ENCODE assay signal across 9 cellular contexts in the genomic region with DNA sequence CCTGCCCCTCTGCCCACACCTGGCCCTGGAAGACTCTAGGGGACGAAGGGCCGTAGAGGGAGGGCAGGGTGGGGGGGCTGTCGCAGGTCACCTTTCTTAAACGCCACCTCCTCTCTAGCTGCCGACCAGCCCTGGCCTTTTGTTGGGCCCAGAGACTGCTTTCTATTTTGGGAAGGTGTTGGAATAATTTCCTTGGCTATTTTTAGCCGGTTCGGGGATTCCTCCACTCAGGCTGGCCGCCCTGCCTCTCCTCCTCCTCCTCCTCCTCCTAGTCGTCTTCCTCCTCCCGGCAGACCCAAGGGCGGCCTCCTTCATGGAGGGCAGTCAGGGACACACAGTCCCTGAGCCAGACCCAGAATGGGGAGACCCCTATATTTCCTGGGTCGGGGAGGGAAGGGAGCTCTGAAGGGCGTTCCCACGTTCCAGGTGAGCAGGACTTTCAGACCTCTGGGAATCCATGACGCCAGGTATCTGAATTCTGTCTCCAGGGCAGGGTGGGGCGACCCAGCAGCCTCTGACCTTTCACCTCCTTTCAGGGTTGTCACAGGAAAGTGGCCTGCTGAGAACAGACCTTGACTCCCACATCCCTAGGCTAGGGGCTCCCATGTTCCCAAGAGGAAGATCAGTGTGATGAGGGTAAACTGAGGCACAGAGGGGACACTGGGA. TPM values are rescaled to one million over a fixed set of nuclear protein-coding genes. Genes with fewer than 3 reads are reported as not detected.
DNase-seq lines count a peak whose midpoint lies in the region; FAIRE-seq and TF ChIP-seq lines count a peak whose summit lies in the region.
"Had no signal": no experiment of that assay in that cellular context is flagged by ENCODE, and none has a peak within 500 bp of the region (broad histone marks: within the 10 kb centered on the region; RNA-seq: fewer than 3 reads in every experiment).

No MANE protein-coding gene starts in this region.

- intact Hi-C loops in endothelial cell of umbilical vein (cut with micrococcal nuclease): loop anchor here (1.0 kb wide), 3 partner anchors 34 to 84 kb away; no protein-coding TSS in a partner anchor

- peak overlapping the region; percentile 92 for H3K9ac ChIP-seq in endothelial cell of umbilical vein (replicated peaks; ENCODE audit: extremely low read depth, insufficient read depth, low read length)

- H3K9me1 ChIP-seq in endothelial cell of umbilical vein (replicated peaks; ENCODE audit: control insufficient read depth, extremely low read depth, insufficient read depth, low read length): no peaks in the 10 kb centered on the region

- H4K20me1 ChIP-seq in endothelial cell of umbilical vein (replicated peaks; ENCODE audit: control insufficient read depth, extremely low read depth, insufficient read depth, low read length): no peaks in the 10 kb centered on the region

- no peak for TF ChIP-seq CTCF in endothelial cell of umbilical vein (IDR thresholded peaks at IDR 0.05; ENCODE audit: extremely low read depth in 1 of 2, insufficient read depth in 1 of 2, low read depth in 1 of 2, low read length in 2 of 2)

- POLR2A ChIA-PET in endothelial cell of umbilical vein (lab: Charles Lee): interaction anchor here (1.4 to 3.7 kb wide), 2 partner anchors 20 kb away, joined by 17 to 18 read pairs; a partner anchor contains a TSS

- dilution Hi-C loops in endothelial cell of umbilical vein (cut with MboI; ENCODE audit: extremely low pct_ligation_motif_present, low sequenced_read_pairs): no loop called here

- H2AFZ ChIP-seq in ACC112 (ENCODE audit: low read length, unreplicated experiment) (no peak overlapping the region), endothelial cell of umbilical vein (ENCODE audit: low read depth, low read length) (peak overlapping the region; percentile 22)

- FAIRE-seq in endothelial cell of umbilical vein (lab: Jason Lieb, UNC): no peak

- H3K9me3 ChIP-seq in endothelial cell of umbilical vein (replicated peaks; ENCODE audit: control insufficient read depth, insufficient read depth, low read length): no peaks in the 10 kb centered on the region

- H3K27ac ChIP-seq in ACC112 (ENCODE audit: low read depth, low read length) (peak overlapping the region; percentile 88), endothelial cell of umbilical vein (ENCODE audit: insufficient read depth, low read depth, low read length) (peak overlapping the region; percentile 67)
- H3K27ac ChIP-seq: HL-60 had no signal

- H3K4me3 ChIP-seq in ACC112 (ENCODE audit: low read depth, low read length) (peak overlapping the region; percentile 79), endothelial cell of umbilical vein (replicated peaks in 1 of 3; ENCODE audit: insufficient read depth in 1 of 3, low read depth in 1 of 3, low read length in 3 of 3) (no peak overlapping the region)

- H3K4me1 ChIP-seq in ACC112 (ENCODE audit: control insufficient read depth, insufficient read depth, low read length, unreplicated experiment) (peaks cover 32% of the 10 kb centered on the region), endothelial cell of umbilical vein (ENCODE audit: control insufficient read depth, extremely low read depth, insufficient read depth, low read length) (peaks cover 20% of the 10 kb centered on the region)

- H3K79me2 ChIP-seq in ACC112 (ENCODE audit: control insufficient read depth, insufficient read depth, low read length, unreplicated experiment): no peaks in the 10 kb centered on the region
- no peaks in the 10 kb centered on the region for H3K79me2 ChIP-seq in endothelial cell of umbilical vein (ENCODE audit: control insufficient read depth, insufficient read depth, low read length)

- H3K27me3 ChIP-seq in ACC112 (ENCODE audit: insufficient read depth, low read length) (no peaks in the 10 kb centered on the region), endothelial cell of umbilical vein (ENCODE audit: control insufficient read depth in 2 of 2, insufficient read depth in 2 of 2, low read length in 2 of 2) (no peaks in the 10 kb centered on the region)

- H3K36me3 ChIP-seq in ACC112 (ENCODE audit: insufficient read depth, low read length) (no peaks in the 10 kb centered on the region), endothelial cell of umbilical vein (ENCODE audit: control insufficient read depth in 2 of 2, extremely low read depth in 1 of 2, insufficient read depth in 2 of 2, low read length in 2 of 2) (no peaks in the 10 kb centered on the region)

- no peak overlapping the region for H3K4me2 ChIP-seq in endothelial cell of umbilical vein (ENCODE audit: insufficient read depth, low read length)

- CTCF ChIA-PET in endothelial cell of umbilical vein (lab: Charles Lee): no interaction called here

- TSS peak; percentile 45 for BruUV-seq in endothelial cell of umbilical vein (replicated peaks; lab: Mats Ljungman, UMichigan)

- DNase-seq in LHCN-M2 (ENCODE audit: low read depth) (peak; percentile 21), endothelial cell of umbilical vein (ENCODE audit: low read depth, low spot score) (no peak), myocyte (ENCODE audit: low read depth) (peak; percentile 82), NCI-H128 (lab: John Stamatoyannopoulos, UW; ENCODE audit: unreplicated experiment) (no peak), NCI-H1417 (lab: John Stamatoyannopoulos, UW) (no peak)
- no peak for DNase-seq in activated CD4-positive, CD25-positive, alpha-beta regulatory T cell treated with anti-CD3 and anti-CD28 coated beads, Interleukin-2, amount 50 U/mL, for 72 hours
- DNase-seq in activated CD4-positive, alpha-beta T cell treated with anti-CD3 and anti-CD28 coated beads, Interleukin-2, amount 50 U/mL, for 1 hour: no peak

- no peak for TF ChIP-seq POLR2A in endothelial cell of umbilical vein (IDR thresholded peaks at IDR 0.05; ENCODE audit: low read depth, low read length)

TF ChIP-seq in endothelial cell of umbilical vein, 7 proteins besides CTCF, POLR2A, EP300 and RAD21:
- TF ChIP-seq MYC (IDR thresholded peaks at IDR 0.05; ENCODE audit: low read depth, low read length) (no peak), POLR2AphosphoS5 (IDR thresholded peaks at IDR 0.05; ENCODE audit: insufficient read depth, low read depth, low read length) (no peak), EZH2 (IDR thresholded peaks at IDR 0.05; ENCODE audit: borderline replicate concordance, low read depth, low read length, severe bottlenecking) (no peak), GATA2 (IDR thresholded peaks at IDR 0.05; ENCODE audit: insufficient read depth, insufficient read length, low read depth, low read length) (no peak), JUN (IDR thresholded peaks at IDR 0.05; ENCODE audit: borderline replicate concordance, insufficient read depth, insufficient read length, low read depth) (no peak), FOS (IDR thresholded peaks at IDR 0.05; ENCODE audit: borderline replicate concordance, insufficient read depth, low read length) (no peak)
- TF ChIP-seq, protein P1, sequence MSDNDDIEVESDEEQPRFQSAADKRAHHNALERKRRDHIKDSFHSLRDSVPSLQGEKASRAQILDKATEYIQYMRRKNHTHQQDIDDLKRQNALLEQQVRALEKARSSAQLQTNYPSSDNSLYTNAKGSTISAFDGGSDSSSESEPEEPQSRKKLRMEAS (IDR thresholded peaks at IDR 0.05; ENCODE audit: insufficient read depth, insufficient read length): no peak

RNA-seq across cellular contexts. Expression of a gene that starts 19.9 kb away (rescaled TPM):
- total RNA-seq in LHCN-M2 (2014; rRNA removed): 42.6 and 49.8 TPM in 2 replicates
- polyA plus RNA-seq in LHCN-M2 (2012): 134 TPM
- 61.3 and 75.9 TPM in 2 replicates for total RNA-seq in endothelial cell of umbilical vein
- 249 and 267 TPM in 2 replicates for polyA plus RNA-seq in endothelial cell of umbilical vein
- polyA plus RNA-seq in endothelial cell of umbilical vein (2011; cell fraction: cytosol; rRNA removed): 162 and 222 TPM in 2 replicates
- polyA plus RNA-seq in endothelial cell of umbilical vein (2011; cell fraction: nucleus; rRNA removed): 291 and 446 TPM in 2 replicates
- polyA plus RNA-seq in endothelial cell of umbilical vein (2012): 38.1 and 69.3 TPM in 2 replicates
- polyA minus RNA-seq in endothelial cell of umbilical vein: 101 and 128 TPM in 2 replicates
- polyA minus RNA-seq in endothelial cell of umbilical vein (2011; cell fraction: cytosol; rRNA and poly(A)+ RNA removed): 61.3 TPM
- 110 and 238 TPM in 2 replicates for polyA minus RNA-seq in endothelial cell of umbilical vein (2011; cell fraction: nucleus; rRNA and poly(A)+ RNA removed)
- 8.6 and 16.9 TPM in 2 replicates for total RNA-seq in myocyte
- polyA plus RNA-seq in myocyte (2012): 144 TPM

RNA-seq across cellular contexts. Expression of a gene that starts 39.0 kb away (rescaled TPM):
- 261 TPM in 2 replicates for total RNA-seq in LHCN-M2 (2014; rRNA removed)
- polyA plus RNA-seq in LHCN-M2 (2012): 93.5 TPM
- total RNA-seq in endothelial cell of umbilical vein: 147 and 153 TPM in 2 replicates
- polyA plus RNA-seq in endothelial cell of umbilical vein: 176 and 203 TPM in 2 replicates
- 120 and 155 TPM in 2 replicates for polyA plus RNA-seq in endothelial cell of umbilical vein (2011; cell fraction: cytosol; rRNA removed)
- 93.4 and 108 TPM in 2 replicates for polyA plus RNA-seq in endothelial cell of umbilical vein (2011; cell fraction: nucleus; rRNA removed)
- 104 and 106 TPM in 2 replicates for polyA plus RNA-seq in endothelial cell of umbilical vein (2012)
- 116 and 121 TPM in 2 replicates for polyA minus RNA-seq in endothelial cell of umbilical vein
- polyA minus RNA-seq in endothelial cell of umbilical vein (2011; cell fraction: cytosol; rRNA and poly(A)+ RNA removed): 46.2 TPM
- 22.7 and 25.8 TPM in 2 replicates for polyA minus RNA-seq in endothelial cell of umbilical vein (2011; cell fraction: nucleus; rRNA and poly(A)+ RNA removed)
- 30.7 and 34.3 TPM in 2 replicates for total RNA-seq in myocyte
- 20.6 TPM for polyA plus RNA-seq in myocyte (2012)

Comparison
In these comparisons a context has a peak if more than half of its experiments do, and no peak if none do; other contexts are left out.
1. DNase-seq: peak in LHCN-M2 (single experiment) and myocyte (single experiment); none in endothelial cell of umbilical vein (single experiment), NCI-H128 (single experiment), activated CD4-positive, CD25-positive, alpha-beta regulatory T cell treated with anti-CD3 and anti-CD28 coated beads, Interleukin-2, amount 50 U/mL, for 72 hours (single experiment), activated CD4-positive, alpha-beta T cell treated with anti-CD3 and anti-CD28 coated beads, Interleukin-2, amount 50 U/mL, for 1 hour (single experiment) and NCI-H1417 (0 of 3).